ENCODE assay signal across 8 cellular contexts in the genomic region with DNA sequence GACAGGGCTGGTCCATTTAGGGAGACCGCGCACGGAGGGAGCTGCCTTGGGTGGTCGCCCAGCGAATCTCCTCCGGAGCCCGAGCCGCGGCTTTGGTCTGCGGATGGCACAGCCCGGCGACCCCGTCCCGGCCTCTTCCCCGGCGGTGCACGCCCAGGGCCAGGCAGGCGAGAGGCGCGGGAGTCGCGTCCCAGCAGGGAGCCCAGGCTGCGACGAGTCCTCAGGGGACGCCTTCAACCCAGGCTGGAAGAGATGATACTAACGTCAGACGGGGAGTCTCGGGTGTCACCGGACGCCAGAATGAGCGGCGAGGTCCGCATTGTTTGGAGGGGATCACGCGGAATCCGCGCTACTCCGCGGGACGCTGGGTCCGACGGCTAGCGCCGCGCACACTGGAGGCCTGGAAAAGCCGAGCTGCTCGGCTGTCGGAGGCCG. TPM values are rescaled to one million over a fixed set of nuclear protein-coding genes. Genes with fewer than 3 reads are reported as not detected.
DNase-seq lines count a peak whose midpoint lies in the region; ATAC-seq and TF ChIP-seq lines count a peak whose summit lies in the region.

No MANE protein-coding gene starts in this region.

- peaks cover 7% of the 10 kb centered on the region for H3K4me1 Mint-ChIP-seq in activated CD8-positive, alpha-beta T cell treated with anti-CD3 and anti-CD28 coated beads, Interleukin-2, amount 10 ng/mL, durations not matched to agents 7 days and 5 days (ENCODE audit: low read depth)

- peak overlapping the region; percentile 96 for H3K4me2 ChIP-seq in smooth muscle cell

- 6% methylated on average over 49 of the region's 49 CpGs for WGBS in smooth muscle cell (ENCODE audit: low lambda C conversion rate)

- no peaks in the 10 kb centered on the region for H3K36me3 ChIP-seq in smooth muscle cell (ENCODE audit: low read depth)

- CTCF ChIA-PET in activated CD8-positive, alpha-beta T cell treated with anti-CD3 and anti-CD28 coated beads, Interleukin-2, amount 10 ng/mL, durations not matched to agents 7 days and 5 days (lab: Charles Lee), result no interaction called here

- no peaks in the 10 kb centered on the region for H3K79me2 ChIP-seq in smooth muscle cell (ENCODE audit: low read depth)

- H3K4me3 ChIP-seq in iPS-18c (ENCODE audit: insufficient read depth, low read depth, low read length) (peak overlapping the region; percentile 46), smooth muscle cell (peak overlapping the region; percentile 55)

- H3K9me3 ChIP-seq in iPS-18c (ENCODE audit: control insufficient read depth, insufficient read depth, low read length), result no peaks in the 10 kb centered on the region
- no peaks in the 10 kb centered on the region for H3K9me3 ChIP-seq in smooth muscle cell (replicated peaks; ENCODE audit: low read depth)

- peaks cover 5% of the 10 kb centered on the region for H3K4me1 ChIP-seq in smooth muscle cell (ENCODE audit: low read depth)

- H4K20me1 ChIP-seq in smooth muscle cell (ENCODE audit: low read depth), result no peaks in the 10 kb centered on the region

- H3K27me3 Mint-ChIP-seq in activated CD8-positive, alpha-beta T cell treated with anti-CD3 and anti-CD28 coated beads, Interleukin-2, amount 10 ng/mL, durations not matched to agents 7 days and 5 days (ENCODE audit: low read depth), result peaks cover 65% of the 10 kb centered on the region

- no peaks in the 10 kb centered on the region for H3K36me3 Mint-ChIP-seq in activated CD8-positive, alpha-beta T cell treated with anti-CD3 and anti-CD28 coated beads, Interleukin-2, amount 10 ng/mL, durations not matched to agents 7 days and 5 days (ENCODE audit: low read depth)

- no peaks in the 10 kb centered on the region for H3F3A ChIP-seq in smooth muscle cell (ENCODE audit: low read depth)

- DNase-seq in NCI-H1436 (lab: John Stamatoyannopoulos, UW) (peak; percentile 58), NCI-H1436 treated with DMSO at 0.1 percent for 48 hours (lab: John Stamatoyannopoulos, UW) (no peak), smooth muscle cell (lab: John Stamatoyannopoulos, UW; ENCODE audit: unreplicated experiment) (no peak), hepatic stellate cell (ENCODE audit: low spot score) (no peak)
- no peak for DNase-seq in activated CD8-positive, alpha-beta T cell treated with anti-CD3 and anti-CD28 coated beads, Interleukin-2, amount 10 ng/mL, durations not matched to agents 7 days and 5 days

- peak; percentile 40 for ATAC-seq in activated CD8-positive, alpha-beta T cell treated with anti-CD3 and anti-CD28 coated beads, Interleukin-2, amount 10 ng/mL, durations not matched to agents 7 days and 5 days
- ATAC-seq in HG03460 (IDR thresholded peaks at IDR 0.05; ENCODE audit: unreplicated experiment), result no peak
- ATAC-seq in GM19395 (IDR thresholded peaks at IDR 0.05; ENCODE audit: unreplicated experiment), result no peak

- POLR2A ChIA-PET in activated CD8-positive, alpha-beta T cell treated with anti-CD3 and anti-CD28 coated beads, Interleukin-2, amount 10 ng/mL, durations not matched to agents 7 days and 5 days (lab: Charles Lee), result no interaction called here

- H3K27me3 ChIP-seq in smooth muscle cell (ENCODE audit: low read depth), result peaks cover 40% of the 10 kb centered on the region

- no peak overlapping the region for H3K27ac ChIP-seq in smooth muscle cell (ENCODE audit: low read depth)

- H3K9me3 Mint-ChIP-seq in activated CD8-positive, alpha-beta T cell treated with anti-CD3 and anti-CD28 coated beads, Interleukin-2, amount 10 ng/mL, durations not matched to agents 7 days and 5 days (ENCODE audit: insufficient read depth), result no peaks in the 10 kb centered on the region

- peak overlapping the region; percentile 55 for H3K4me3 Mint-ChIP-seq in activated CD8-positive, alpha-beta T cell treated with anti-CD3 and anti-CD28 coated beads, Interleukin-2, amount 10 ng/mL, durations not matched to agents 7 days and 5 days

- H2AFZ ChIP-seq in smooth muscle cell (ENCODE audit: low read depth), result peak overlapping the region; percentile 69

- no peak overlapping the region for H3K27ac Mint-ChIP-seq in activated CD8-positive, alpha-beta T cell treated with anti-CD3 and anti-CD28 coated beads, Interleukin-2, amount 10 ng/mL, durations not matched to agents 7 days and 5 days

- TF ChIP-seq CTCF in smooth muscle cell (IDR thresholded peaks at IDR 0.05; ENCODE audit: borderline replicate concordance, insufficient read depth, poor library complexity, severe bottlenecking), result no peak

- H3K9ac ChIP-seq in smooth muscle cell (ENCODE audit: low read depth), result peak overlapping the region; percentile 22

RNA-seq across cellular contexts. Expression of a gene that starts 0.9 kb away (rescaled TPM):
- total RNA-seq in activated CD8-positive, alpha-beta T cell treated with anti-CD3 and anti-CD28 coated beads, Interleukin-2, amount 10 ng/mL, durations not matched to agents 7 days and 5 days, result under 1 TPM; 0.18 to 0.97 TPM
- total RNA-seq in smooth muscle cell, result 0.04 and 0.72 TPM in 2 replicates
- 0.39 and 2.2 TPM in 2 replicates for polyA plus RNA-seq in smooth muscle cell
